In the genomic region with DNA sequence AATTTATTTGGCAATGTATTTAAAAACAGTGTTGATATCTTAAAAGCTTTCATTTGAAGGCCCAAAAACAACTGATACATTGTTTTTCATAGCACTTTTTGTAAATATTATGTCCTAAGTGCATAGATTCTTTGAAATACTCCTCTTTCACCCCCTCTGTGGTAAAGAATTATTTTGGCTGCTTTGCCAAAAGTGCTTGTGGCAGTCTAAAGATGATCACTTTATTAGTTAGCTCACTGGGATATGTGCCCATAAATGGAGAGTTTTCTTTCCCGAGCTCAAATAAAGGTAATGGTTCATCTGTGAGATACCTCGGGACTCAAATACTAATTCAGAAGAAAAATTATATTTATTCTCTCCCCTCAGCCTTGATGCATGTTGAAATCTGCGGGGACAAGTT, we compare ENCODE assay signal across 21 cellular contexts. TPM values are rescaled to one million over a fixed set of nuclear protein-coding genes. Genes with fewer than 3 reads are reported as not detected.
A peak's percentile ranks its signal among the peaks of the same experiment; 100 is the strongest.
DNase-seq lines count a peak whose midpoint lies in the region; ATAC-seq and TF ChIP-seq lines count a peak whose summit lies in the region.
"Had no signal": no experiment of that assay in that cellular context is flagged by ENCODE, and none has a peak within 500 bp of the region (broad histone marks: within the 10 kb centered on the region; RNA-seq: fewer than 3 reads in every experiment).

No MANE protein-coding gene starts in this region.

- no peaks in the 10 kb centered on the region for H3K36me3 ChIP-seq in KMS-11 (ENCODE audit: insufficient read depth)
- no peaks in the 10 kb centered on the region for H3K36me3 ChIP-seq in sigmoid colon

- TF ChIP-seq CTCF in KMS-11 (conservative IDR thresholded peaks at IDR 0.05; ENCODE audit: low read depth, low read length): no peak
- no peak for TF ChIP-seq CTCF in LNCaP clone FGC (IDR thresholded peaks at IDR 0.05; ENCODE audit: control insufficient read depth, extremely low read depth, insufficient read depth)
- no peak for TF ChIP-seq CTCF in VCaP (conservative IDR thresholded peaks at IDR 0.05)
- no peak for TF ChIP-seq CTCF in sigmoid colon (IDR thresholded peaks at IDR 0.05)

- H3K27me3 ChIP-seq in KMS-11 (ENCODE audit: insufficient read depth, low read depth) (no peaks in the 10 kb centered on the region), sigmoid colon (no peaks in the 10 kb centered on the region)

- no peak overlapping the region for H3K9ac ChIP-seq in KMS-11

- no peak overlapping the region for H3K4me3 ChIP-seq in KMS-11 (IDR thresholded peaks at IDR 0.05; ENCODE audit: insufficient read depth, low read depth, low read length)
- H3K4me3 ChIP-seq in LNCaP clone FGC (ENCODE audit: low read depth, low read length): no peak overlapping the region
- no peak overlapping the region for H3K4me3 ChIP-seq in sigmoid colon
- H3K4me3 ChIP-seq: GM23338 had no signal

- DNase-seq in LNCaP clone FGC (ENCODE audit: low read depth) (peak; percentile 70), sigmoid colon (no peak), NCI-H2196 (lab: John Stamatoyannopoulos, UW; ENCODE audit: unreplicated experiment) (no peak), dermis blood vessel endothelial cell (no peak)
- DNase-seq: C1 segment of cervical spinal cord; CD4-positive, alpha-beta memory T cell; COR-L47; DMS53; H9; IMR-90; KG1; NCI-H1092 treated with DMSO at 0.1 percent for 48 hours; NCI-H1436; NCI-H1930; NCI-H2107; NCI-H526 treated with DMSO at 0.1 percent for 48 hours had no signal

- H2AFZ ChIP-seq in KMS-11 (ENCODE audit: low read depth): no peak overlapping the region
- H2AFZ ChIP-seq: GM23338 had no signal

- no peak for TF ChIP-seq EP300 in sigmoid colon (IDR thresholded peaks at IDR 0.05)

- peaks cover 24% of the 10 kb centered on the region for H3K4me1 ChIP-seq in KMS-11 (ENCODE audit: low read depth, poor library complexity, severe bottlenecking)
- peaks cover 0 to 75% (median 58%) of the 10 kb centered on the region in 4 donors for H3K4me1 ChIP-seq in sigmoid colon

- H3K27ac ChIP-seq in KMS-11: no peak overlapping the region
- peak overlapping the region; percentile 28 for H3K27ac ChIP-seq in VCaP
- H3K27ac ChIP-seq in sigmoid colon: peak overlapping the region in 3 of 4 donors; percentile 5 to 44 (median 37)

- H3K4me2 ChIP-seq in KMS-11: peak overlapping the region; percentile 13; the same call in 1 of the 2 replicates
- H3K4me2 ChIP-seq: GM23338 had no signal

- ATAC-seq in GM21717 (IDR thresholded peaks at IDR 0.05; ENCODE audit: unreplicated experiment): no peak
- no peak for ATAC-seq in GM18907 (IDR thresholded peaks at IDR 0.05; ENCODE audit: unreplicated experiment)
- ATAC-seq: GM23338 had no signal

- H4K20me1 ChIP-seq in KMS-11 (ENCODE audit: insufficient read depth): no peaks in the 10 kb centered on the region; the same call in 1 of the 2 replicates

- no peak for TF ChIP-seq POLR2A in sigmoid colon (IDR thresholded peaks at IDR 0.05)

- H3K79me2 ChIP-seq in KMS-11 (ENCODE audit: insufficient read depth, low read depth): peaks cover 10% of the 10 kb centered on the region

- intact Hi-C loops in sigmoid colon (cut with DNase I): no loop called here

- H3K9me3 ChIP-seq in sigmoid colon: no peaks in the 10 kb centered on the region

- WGBS in sigmoid colon, 2 donors: 64 to 68% methylated on average over 3 of the region's 3 CpGs

RNA-seq across cellular contexts. Expression of gene AKAP13, which starts 16.7 kb away (rescaled TPM):
- 100 to 1,000 TPM in 3 of 4 donors, 10 to 100 TPM in 1; 98.5 to 142 (median 126) TPM for total RNA-seq in sigmoid colon
- 10 to 100 TPM; 21.6 to 73.7 (median 43.0) TPM for polyA plus RNA-seq in sigmoid colon
- 77.4 and 87.0 TPM in 2 replicates for total RNA-seq in dermis blood vessel endothelial cell
